In the genomic region with DNA sequence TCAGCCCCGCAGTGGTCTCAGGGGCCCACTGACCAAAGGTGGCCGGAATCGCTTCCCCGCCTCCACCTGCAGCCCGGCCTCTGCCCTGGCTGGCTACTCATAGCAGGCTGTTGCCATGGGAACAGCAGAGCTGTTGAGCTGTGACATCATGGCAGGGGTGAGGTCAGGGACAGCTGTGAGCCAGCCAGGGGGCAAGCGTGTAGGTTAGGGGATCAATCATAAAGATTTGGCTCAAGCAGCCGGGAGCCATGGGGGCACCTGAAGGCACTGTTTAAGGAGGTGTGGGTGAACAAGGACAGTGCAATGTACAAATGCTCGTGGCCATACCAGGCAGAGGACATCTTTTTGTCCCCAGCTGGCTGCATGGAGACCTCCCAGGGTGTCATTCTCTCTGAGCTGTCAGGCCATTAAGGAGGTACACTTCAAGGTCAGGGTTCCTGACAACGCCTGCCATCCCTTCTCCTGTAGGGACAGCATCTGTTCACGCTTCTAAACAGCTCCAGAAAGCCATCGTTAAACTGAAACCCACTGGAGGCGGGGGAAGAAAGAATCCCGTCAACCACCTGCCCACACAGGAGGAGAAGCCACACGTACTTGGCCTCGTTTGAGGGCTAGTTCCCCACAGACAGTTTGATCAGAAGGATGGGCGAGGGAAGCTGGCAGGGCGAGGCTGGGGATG, we compare ENCODE assay signal across 1 cellular context.
TF ChIP-seq lines count a peak whose summit lies in the region.

A gene with protein sequence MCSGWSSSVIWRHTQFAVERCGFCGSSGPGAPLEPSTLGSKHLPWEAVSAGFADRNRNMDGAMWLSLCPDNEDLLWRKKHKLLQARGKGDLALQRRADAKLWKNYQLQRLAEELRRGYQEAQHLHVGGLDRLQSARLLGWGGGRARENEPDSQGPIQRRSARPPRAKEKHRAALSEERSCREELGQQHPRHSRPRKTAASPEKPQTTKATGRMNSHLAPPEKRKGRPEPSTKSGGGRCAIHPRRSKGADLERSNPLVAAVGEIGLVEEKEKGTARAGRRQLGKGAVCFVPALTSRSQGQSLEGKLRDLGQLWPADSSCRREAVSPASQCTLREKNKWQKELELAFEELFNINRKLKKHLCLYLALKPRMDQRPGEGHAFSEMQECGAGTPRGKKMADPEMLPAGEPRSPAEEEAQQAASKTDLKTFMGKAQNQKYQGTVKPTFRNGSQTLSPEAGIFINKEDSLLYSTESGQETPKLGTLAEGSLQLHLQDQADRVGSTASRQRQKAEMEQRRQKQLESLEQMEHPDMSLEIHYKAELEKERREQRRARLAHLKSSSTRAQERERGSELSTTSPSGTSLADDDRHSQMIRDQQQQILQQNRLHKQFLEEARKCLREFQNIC (minus strand): TSS at position 101 of the 679 bp plus-strand sequence. CDS start 1,373 bp downstream, outside the sequence.

TF ChIP-seq in IMR-90, 13 proteins besides CTCF, POLR2A, EP300 and RAD21 (continued from another document):
- TF ChIP-seq, protein P1, sequence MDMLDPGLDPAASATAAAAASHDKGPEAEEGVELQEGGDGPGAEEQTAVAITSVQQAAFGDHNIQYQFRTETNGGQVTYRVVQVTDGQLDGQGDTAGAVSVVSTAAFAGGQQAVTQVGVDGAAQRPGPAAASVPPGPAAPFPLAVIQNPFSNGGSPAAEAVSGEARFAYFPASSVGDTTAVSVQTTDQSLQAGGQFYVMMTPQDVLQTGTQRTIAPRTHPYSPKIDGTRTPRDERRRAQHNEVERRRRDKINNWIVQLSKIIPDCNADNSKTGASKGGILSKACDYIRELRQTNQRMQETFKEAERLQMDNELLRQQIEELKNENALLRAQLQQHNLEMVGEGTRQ (IDR thresholded peaks at IDR 0.05; ENCODE audit: low read depth, low read length), result no peak
- TF ChIP-seq CHD1 (IDR thresholded peaks at IDR 0.05; ENCODE audit: low read depth, low read length), result no peak
- TF ChIP-seq CEBPB (IDR thresholded peaks at IDR 0.05; ENCODE audit: low read depth, low read length), result no peak
- no peak for TF ChIP-seq RCOR1 (IDR thresholded peaks at IDR 0.05; ENCODE audit: insufficient replicate concordance, low read length)
- TF ChIP-seq MAFK (IDR thresholded peaks at IDR 0.05; ENCODE audit: low read depth, low read length), result no peak
- TF ChIP-seq, protein P2, sequence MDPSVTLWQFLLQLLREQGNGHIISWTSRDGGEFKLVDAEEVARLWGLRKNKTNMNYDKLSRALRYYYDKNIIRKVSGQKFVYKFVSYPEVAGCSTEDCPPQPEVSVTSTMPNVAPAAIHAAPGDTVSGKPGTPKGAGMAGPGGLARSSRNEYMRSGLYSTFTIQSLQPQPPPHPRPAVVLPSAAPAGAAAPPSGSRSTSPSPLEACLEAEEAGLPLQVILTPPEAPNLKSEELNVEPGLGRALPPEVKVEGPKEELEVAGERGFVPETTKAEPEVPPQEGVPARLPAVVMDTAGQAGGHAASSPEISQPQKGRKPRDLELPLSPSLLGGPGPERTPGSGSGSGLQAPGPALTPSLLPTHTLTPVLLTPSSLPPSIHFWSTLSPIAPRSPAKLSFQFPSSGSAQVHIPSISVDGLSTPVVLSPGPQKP (IDR thresholded peaks at IDR 0.05; ENCODE audit: borderline replicate concordance, low read depth, low read length), result no peak
- no peak for TF ChIP-seq SMC3 (IDR thresholded peaks at IDR 0.05; ENCODE audit: low read depth, low read length)
